In the genomic region with DNA sequence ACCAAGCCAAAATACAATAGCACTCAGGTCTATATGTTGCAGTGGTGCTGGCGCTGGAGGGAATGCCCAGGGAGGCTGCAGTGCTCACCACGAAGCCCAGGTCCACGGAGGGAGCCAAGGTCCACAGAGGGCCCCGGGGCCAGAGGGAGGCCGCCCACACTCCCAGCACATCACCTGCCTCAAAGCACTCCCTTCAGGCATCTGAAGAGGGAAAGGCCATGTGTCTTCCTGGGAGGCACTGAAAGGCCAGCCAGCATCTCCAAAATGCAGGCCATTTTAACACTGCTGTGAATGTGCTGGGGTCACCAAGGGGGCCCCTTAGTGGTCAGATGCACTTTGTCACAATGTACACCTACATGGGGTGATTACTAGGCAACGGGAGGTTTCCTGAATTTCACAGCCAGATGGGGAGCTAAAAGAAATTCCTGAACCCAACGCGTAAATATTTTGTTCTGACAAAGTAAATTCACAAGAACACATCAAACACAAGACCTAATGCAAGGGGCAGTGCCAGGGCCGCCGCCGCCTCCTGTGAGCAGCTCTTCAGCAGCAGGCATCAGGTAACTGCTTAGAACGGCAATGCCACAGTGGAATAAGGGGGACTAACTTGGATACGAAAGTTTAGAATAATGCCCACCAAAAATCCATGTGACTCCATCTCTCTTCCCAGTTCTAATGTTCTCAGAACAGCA, we compare ENCODE assay signal across 11 cellular contexts. TPM values are rescaled to one million over a fixed set of nuclear protein-coding genes. Genes with fewer than 3 reads are reported as not detected.
A peak's percentile ranks its signal among the peaks of the same experiment; 100 is the strongest.
DNase-seq lines count a peak whose midpoint lies in the region; ATAC-seq and TF ChIP-seq lines count a peak whose summit lies in the region.
"Had no signal": no experiment of that assay in that cellular context is flagged by ENCODE, and none has a peak within 500 bp of the region (broad histone marks: within the 10 kb centered on the region; RNA-seq: fewer than 3 reads in every experiment).

No MANE protein-coding gene starts in this region.

- H3K27ac ChIP-seq in CD8-positive, alpha-beta T cell (ENCODE audit: low read depth, low read length): no peak overlapping the region
- H3K27ac ChIP-seq in gastroesophageal sphincter: peak overlapping the region in 3 of 4 donors; percentile 62 to 73 (median 66)

- no peaks in the 10 kb centered on the region for H3K9me3 Mint-ChIP-seq in CD8-positive, alpha-beta T cell
- no peaks in the 10 kb centered on the region for H3K9me3 Mint-ChIP-seq in stimulated activated effector memory CD8-positive, alpha-beta T cell treated with anti-CD3 and anti-CD28 coated beads, Interleukin-12 subunit alpha, Interleukin-12 subunit beta, amount 100 ng/mL, for 72 hours

- POLR2A ChIA-PET in CD8-positive, alpha-beta T cell (lab: Charles Lee): no interaction called here

- no peak for DNase-seq in CD8-positive, alpha-beta T cell
- DNase-seq in LNCaP clone FGC (ENCODE audit: low read depth) (peak; percentile 78), DMS79 treated with DMSO at 0.1 percent for 48 hours (lab: John Stamatoyannopoulos, UW) (no peak), DMS114 treated with DMSO at 0.1 percent for 48 hours (lab: John Stamatoyannopoulos, UW; ENCODE audit: unreplicated experiment) (no peak), retina (no peak)
- DNase-seq in stimulated activated effector memory CD8-positive, alpha-beta T cell treated with anti-CD3 and anti-CD28 coated beads, Interleukin-12 subunit alpha, Interleukin-12 subunit beta, amount 100 ng/mL, for 72 hours (ENCODE audit: low spot score in 2 of 2): no peak
- DNase-seq: NCI-H1930; NCI-H82; stimulated activated CD4-positive, alpha-beta T cell treated with anti-CD3 and anti-CD28 coated beads, Interleukin-1b, Interleukin-23, amount 100 ng/mL, for 48 hours; stimulated activated naive CD4-positive, alpha-beta T cell had no signal

- H3K4me1 ChIP-seq in CD8-positive, alpha-beta T cell (ENCODE audit: insufficient read depth, low read length): peaks cover 44% of the 10 kb centered on the region
- peaks cover 4 to 75% (median 26%) of the 10 kb centered on the region in 3 donors for H3K4me1 ChIP-seq in gastroesophageal sphincter

- no peak for TF ChIP-seq EP300 in gastroesophageal sphincter (IDR thresholded peaks at IDR 0.05)

- no peak for TF ChIP-seq POLR2A in gastroesophageal sphincter (IDR thresholded peaks at IDR 0.05)

- H3K4me3 ChIP-seq in CD8-positive, alpha-beta T cell (ENCODE audit: low read depth, low read length): no peak overlapping the region
- H3K4me3 ChIP-seq in LNCaP clone FGC (ENCODE audit: low read depth, low read length) (0 out of 2 replicates have a peak overlapping the region, but pooled peaks have one; percentile 5), gastroesophageal sphincter (no peak overlapping the region)

- H3K4me3 Mint-ChIP-seq in CD8-positive, alpha-beta T cell: no peak overlapping the region
- H3K4me3 Mint-ChIP-seq in stimulated activated effector memory CD8-positive, alpha-beta T cell treated with anti-CD3 and anti-CD28 coated beads, Interleukin-12 subunit alpha, Interleukin-12 subunit beta, amount 100 ng/mL, for 72 hours: no peak overlapping the region

- peak overlapping the region; percentile 64 for H3K27ac Mint-ChIP-seq in CD8-positive, alpha-beta T cell
- peak overlapping the region; percentile 79 for H3K27ac Mint-ChIP-seq in stimulated activated effector memory CD8-positive, alpha-beta T cell treated with anti-CD3 and anti-CD28 coated beads, Interleukin-12 subunit alpha, Interleukin-12 subunit beta, amount 100 ng/mL, for 72 hours

- no peaks in the 10 kb centered on the region for H3K27me3 Mint-ChIP-seq in CD8-positive, alpha-beta T cell (ENCODE audit: low read depth)

- no peaks in the 10 kb centered on the region for H3K9me3 ChIP-seq in CD8-positive, alpha-beta T cell (ENCODE audit: low read length)
- H3K9me3 ChIP-seq in gastroesophageal sphincter: no peaks in the 10 kb centered on the region

- intact Hi-C loops in CD8-positive, alpha-beta T cell (cut with DNase I, micrococcal nuclease): no loop called here

- TF ChIP-seq CTCF in CD8-positive, alpha-beta T cell (IDR thresholded peaks at IDR 0.05): no peak
- 0 out of 2 replicates have a peak, but pooled peaks have one; percentile 15 for TF ChIP-seq CTCF in LNCaP clone FGC (IDR thresholded peaks at IDR 0.05; ENCODE audit: control insufficient read depth, extremely low read depth, insufficient read depth)
- TF ChIP-seq CTCF in gastroesophageal sphincter (IDR thresholded peaks at IDR 0.05): no peak

- H3K27me3 ChIP-seq in CD8-positive, alpha-beta T cell (ENCODE audit: insufficient read depth, low read length): no peaks in the 10 kb centered on the region
- no peaks in the 10 kb centered on the region for H3K27me3 ChIP-seq in gastroesophageal sphincter

- no peak for ATAC-seq in CD8-positive, alpha-beta T cell
- ATAC-seq in gastroesophageal sphincter: no peak
- ATAC-seq in stimulated activated effector memory CD8-positive, alpha-beta T cell treated with anti-CD3 and anti-CD28 coated beads, Interleukin-12 subunit alpha, Interleukin-12 subunit beta, amount 100 ng/mL, for 72 hours: no peak

- peaks cover 42% of the 10 kb centered on the region for H3K4me1 Mint-ChIP-seq in CD8-positive, alpha-beta T cell (ENCODE audit: low read depth)
- peaks cover 21% of the 10 kb centered on the region for H3K4me1 Mint-ChIP-seq in stimulated activated effector memory CD8-positive, alpha-beta T cell treated with anti-CD3 and anti-CD28 coated beads, Interleukin-12 subunit alpha, Interleukin-12 subunit beta, amount 100 ng/mL, for 72 hours

- CTCF ChIA-PET in CD8-positive, alpha-beta T cell (lab: Charles Lee): interaction anchor here (1.4 kb wide), 1 partner anchor 15 kb away, joined by 4 read pairs; no protein-coding TSS in a partner anchor

- H3K36me3 ChIP-seq in CD8-positive, alpha-beta T cell (ENCODE audit: insufficient read depth, low read length): peaks cover 22% of the 10 kb centered on the region
- peaks cover 0 to 47% of the 10 kb centered on the region in 2 donors for H3K36me3 ChIP-seq in gastroesophageal sphincter

- 73 to 76% methylated on average over 3 to 9 of the region's 13 CpGs for WGBS in gastroesophageal sphincter (ENCODE audit: low coverage in 1 of 2), 2 donors

- H3K36me3 Mint-ChIP-seq in CD8-positive, alpha-beta T cell: peaks cover 51% of the 10 kb centered on the region
- peaks cover 63% of the 10 kb centered on the region for H3K36me3 Mint-ChIP-seq in stimulated activated effector memory CD8-positive, alpha-beta T cell treated with anti-CD3 and anti-CD28 coated beads, Interleukin-12 subunit alpha, Interleukin-12 subunit beta, amount 100 ng/mL, for 72 hours

RNA-seq across cellular contexts. Expression of a gene that starts 42.8 kb away (rescaled TPM):
- 100 to 1,000 TPM; 177 to 190 TPM for total RNA-seq in CD8-positive, alpha-beta T cell
- 100 to 1,000 TPM; 101 to 128 (median 104) TPM for total RNA-seq in gastroesophageal sphincter
